1 cellular context compared by ENCODE assay signal in the genomic region with DNA sequence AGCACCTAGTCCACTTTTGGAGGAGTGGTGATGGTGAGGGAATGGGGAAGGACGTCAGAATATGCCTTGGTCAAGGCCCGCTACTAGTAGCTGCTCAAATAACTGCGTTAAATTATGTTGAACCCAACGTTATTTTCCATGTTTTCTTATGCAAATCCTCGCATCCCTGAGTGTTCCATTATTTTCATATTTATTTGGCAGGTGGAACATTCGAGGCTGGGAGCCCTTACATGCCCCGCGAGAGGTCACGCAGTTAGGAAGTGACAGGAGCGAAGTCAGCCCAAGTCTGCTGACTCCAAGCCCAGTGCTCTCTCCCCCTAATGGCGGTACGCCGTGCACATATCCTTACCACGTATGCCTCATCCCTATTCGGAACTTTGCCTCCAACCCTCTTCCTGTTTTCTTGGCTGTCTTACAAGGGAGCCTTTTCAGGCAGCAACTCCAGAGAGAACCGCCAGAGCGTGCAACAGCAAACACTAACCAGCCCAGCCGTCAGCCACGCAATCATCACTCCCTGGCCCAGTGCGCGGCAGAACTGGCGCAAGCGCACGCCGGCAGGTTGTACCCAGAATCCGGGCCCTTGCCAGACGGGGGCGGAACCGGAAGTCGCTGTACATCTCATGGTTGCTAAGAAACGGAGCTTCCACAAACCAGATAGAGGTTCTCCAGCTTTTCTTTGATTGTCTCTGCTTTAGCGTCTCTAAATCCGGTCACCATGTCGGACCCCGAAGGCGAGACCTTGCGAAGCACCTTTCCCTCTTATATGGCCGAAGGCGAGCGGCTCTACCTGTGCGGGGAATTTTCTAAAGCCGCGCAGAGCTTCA.
A peak's percentile ranks its signal among the peaks of the same experiment; 100 is the strongest.
TF ChIP-seq lines count a peak whose summit lies in the region.

A gene with protein sequence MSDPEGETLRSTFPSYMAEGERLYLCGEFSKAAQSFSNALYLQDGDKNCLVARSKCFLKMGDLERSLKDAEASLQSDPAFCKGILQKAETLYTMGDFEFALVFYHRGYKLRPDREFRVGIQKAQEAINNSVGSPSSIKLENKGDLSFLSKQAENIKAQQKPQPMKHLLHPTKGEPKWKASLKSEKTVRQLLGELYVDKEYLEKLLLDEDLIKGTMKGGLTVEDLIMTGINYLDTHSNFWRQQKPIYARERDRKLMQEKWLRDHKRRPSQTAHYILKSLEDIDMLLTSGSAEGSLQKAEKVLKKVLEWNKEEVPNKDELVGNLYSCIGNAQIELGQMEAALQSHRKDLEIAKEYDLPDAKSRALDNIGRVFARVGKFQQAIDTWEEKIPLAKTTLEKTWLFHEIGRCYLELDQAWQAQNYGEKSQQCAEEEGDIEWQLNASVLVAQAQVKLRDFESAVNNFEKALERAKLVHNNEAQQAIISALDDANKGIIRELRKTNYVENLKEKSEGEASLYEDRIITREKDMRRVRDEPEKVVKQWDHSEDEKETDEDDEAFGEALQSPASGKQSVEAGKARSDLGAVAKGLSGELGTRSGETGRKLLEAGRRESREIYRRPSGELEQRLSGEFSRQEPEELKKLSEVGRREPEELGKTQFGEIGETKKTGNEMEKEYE (plus strand): TSS at position 609 of the 824 bp plus-strand sequence. CDS start 107 bp downstream, at position 716.

TF ChIP-seq in K562, 482 proteins besides CTCF, POLR2A, EP300 and RAD21 (continued from another document and continues in another):
- TF ChIP-seq ZNF277 (CRISPR knock-in tag; IDR thresholded peaks at IDR 0.05; ENCODE audit: borderline replicate concordance) (no peak), FUS (optimal IDR thresholded peaks at IDR 0.05; ENCODE audit: low read depth, low read length) (no peak), MYBL2 (IDR thresholded peaks at IDR 0.05; ENCODE audit: low read depth) (no peak), MYBL2 (CRISPR knock-in tag; IDR thresholded peaks at IDR 0.05; ENCODE audit: borderline replicate concordance) (no peak), ETV6 (IDR thresholded peaks at IDR 0.05; ENCODE audit: borderline replicate concordance in 1 of 2, low read depth in 2 of 2, low read length in 1 of 2) (no peak; a peak in 1 of 4 replicates), ETV6 (CRISPR knock-in tag; IDR thresholded peaks at IDR 0.05; ENCODE audit: borderline replicate concordance) (no peak), FOS (IDR thresholded peaks at IDR 0.05; ENCODE audit: extremely low read depth, insufficient read length) (no peak), ZNF316 (IDR thresholded peaks at IDR 0.05) (peak; percentile 9; the same call in 1 of the 2 replicates), GTF2B (IDR thresholded peaks at IDR 0.05; ENCODE audit: extremely low read depth, insufficient read length) (no peak), ZFP1 (CRISPR knock-in tag; IDR thresholded peaks at IDR 0.05) (no peak), FIP1L1 (IDR thresholded peaks at IDR 0.05; ENCODE audit: low read depth, low read length, poor library complexity, severe bottlenecking) (no peak), ZNF561 (CRISPR knock-in tag; conservative IDR thresholded peaks at IDR 0.05) (no peak), EHMT2 (IDR thresholded peaks at IDR 0.05) (no peak), ZNF668 (CRISPR knock-in tag; IDR thresholded peaks at IDR 0.05) (no peak), TRIM24 (IDR thresholded peaks at IDR 0.05) (0 out of 4 replicates have a peak, but pooled peaks of 1 of the 2 experiments have one; percentile 24), ZNF583 (CRISPR knock-in tag; IDR thresholded peaks at IDR 0.05) (0 out of 2 replicates have a peak, but pooled peaks have one; percentile 33), THRAP3 (IDR thresholded peaks at IDR 0.05; ENCODE audit: borderline replicate concordance) (no peak), MYC (IDR thresholded peaks at IDR 0.05; ENCODE audit: low read depth, low read length) (peak; percentile 66; the same call in 1 of the 2 replicates), MYC (CRISPR knock-in tag; IDR thresholded peaks at IDR 0.05; ENCODE audit: borderline replicate concordance, low read depth) (no peak), NFIC (IDR thresholded peaks at IDR 0.05) (peak; percentile 84), TARDBP (IDR thresholded peaks at IDR 0.05) (no peak), PTBP1 (IDR thresholded peaks at IDR 0.05; ENCODE audit: low read depth, low read length) (0 out of 2 replicates have a peak, but pooled peaks have one; percentile 67), MIER1 (IDR thresholded peaks at IDR 0.05; ENCODE audit: low read depth) (no peak), ZZZ3 (IDR thresholded peaks at IDR 0.05) (no peak), ZNF696 (CRISPR knock-in tag; conservative IDR thresholded peaks at IDR 0.05) (no peak), TGIF2 (CRISPR knock-in tag; IDR thresholded peaks at IDR 0.05) (no peak), ZBTB8A (IDR thresholded peaks at IDR 0.05; ENCODE audit: partially characterized antibody) (no peak), TAF9B (IDR thresholded peaks at IDR 0.05; ENCODE audit: partially characterized antibody) (peak; percentile 49), PBX2 (CRISPR knock-in tag; IDR thresholded peaks at IDR 0.05; ENCODE audit: low read depth) (0 out of 2 replicates have a peak, but pooled peaks have one; percentile 21), PBX2 (tag; conservative IDR thresholded peaks at IDR 0.05; ENCODE audit: low read depth) (no peak; the same call in 1 of the 2 replicates), SAFB (IDR thresholded peaks at IDR 0.05; ENCODE audit: borderline replicate concordance, low read depth, low read length) (no peak), HOXB6 (CRISPR knock-in tag; IDR thresholded peaks at IDR 0.05; ENCODE audit: borderline replicate concordance) (no peak), SREBF1 (IDR thresholded peaks at IDR 0.05; ENCODE audit: borderline replicate concordance, low read depth, low read length) (no peak), NCOR1 (IDR thresholded peaks at IDR 0.05) (no peak), CEBPZ (IDR thresholded peaks at IDR 0.05; ENCODE audit: borderline replicate concordance, low read depth, low read length) (no peak), CTCFL (IDR thresholded peaks at IDR 0.05; ENCODE audit: borderline replicate concordance, insufficient read depth, low read depth, low read length, poor library complexity, severe bottlenecking) (peak; percentile 72), BRF1 (IDR thresholded peaks at IDR 0.05; ENCODE audit: borderline replicate concordance, extremely low read depth, insufficient read length) (no peak), ZBTB1 (CRISPR knock-in tag; IDR thresholded peaks at IDR 0.05; ENCODE audit: borderline replicate concordance, low read depth) (no peak), RHOXF2B (CRISPR knock-in tag; conservative IDR thresholded peaks at IDR 0.05) (no peak), SMARCA4 (IDR thresholded peaks at IDR 0.05) (peak; percentile 51; the same call in 1 of the 2 replicates), NEUROD1 (IDR thresholded peaks at IDR 0.05; ENCODE audit: borderline replicate concordance, low read depth, low read length, partially characterized antibody) (no peak), MCM5 (IDR thresholded peaks at IDR 0.05; ENCODE audit: low read depth) (no peak), DIDO1 (tag; IDR thresholded peaks at IDR 0.05; ENCODE audit: low read depth) (no peak), MCM3 (IDR thresholded peaks at IDR 0.05) (no peak), STAG1 (CRISPR knock-in tag; IDR thresholded peaks at IDR 0.05; ENCODE audit: borderline replicate concordance) (no peak), SOX6 (IDR thresholded peaks at IDR 0.05) (peak; percentile 67)
- TF ChIP-seq, protein P1, sequence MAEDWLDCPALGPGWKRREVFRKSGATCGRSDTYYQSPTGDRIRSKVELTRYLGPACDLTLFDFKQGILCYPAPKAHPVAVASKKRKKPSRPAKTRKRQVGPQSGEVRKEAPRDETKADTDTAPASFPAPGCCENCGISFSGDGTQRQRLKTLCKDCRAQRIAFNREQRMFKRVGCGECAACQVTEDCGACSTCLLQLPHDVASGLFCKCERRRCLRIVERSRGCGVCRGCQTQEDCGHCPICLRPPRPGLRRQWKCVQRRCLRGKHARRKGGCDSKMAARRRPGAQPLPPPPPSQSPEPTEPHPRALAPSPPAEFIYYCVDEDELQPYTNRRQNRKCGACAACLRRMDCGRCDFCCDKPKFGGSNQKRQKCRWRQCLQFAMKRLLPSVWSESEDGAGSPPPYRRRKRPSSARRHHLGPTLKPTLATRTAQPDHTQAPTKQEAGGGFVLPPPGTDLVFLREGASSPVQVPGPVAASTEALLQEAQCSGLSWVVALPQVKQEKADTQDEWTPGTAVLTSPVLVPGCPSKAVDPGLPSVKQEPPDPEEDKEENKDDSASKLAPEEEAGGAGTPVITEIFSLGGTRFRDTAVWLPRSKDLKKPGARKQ (CRISPR knock-in tag; IDR thresholded peaks at IDR 0.05): no peak
- TF ChIP-seq, protein P2, sequence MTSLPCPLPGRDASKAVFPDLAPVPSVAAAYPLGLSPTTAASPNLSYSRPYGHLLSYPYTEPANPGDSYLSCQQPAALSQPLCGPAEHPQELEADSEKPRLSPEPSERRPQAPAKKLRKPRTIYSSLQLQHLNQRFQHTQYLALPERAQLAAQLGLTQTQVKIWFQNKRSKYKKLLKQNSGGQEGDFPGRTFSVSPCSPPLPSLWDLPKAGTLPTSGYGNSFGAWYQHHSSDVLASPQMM (CRISPR knock-in tag; IDR thresholded peaks at IDR 0.05): no peak
